ENCODE assay signal across 1 cellular context in genomic region chr10:43689007-43689491, GRCh38.
TF ChIP-seq lines count a peak whose summit lies in the region.

No MANE protein-coding gene starts in this region.

TF ChIP-seq in SK-N-SH, 30 proteins besides CTCF, POLR2A, EP300 and RAD21 (continued from another document):
- TF ChIP-seq CHD2 (IDR thresholded peaks at IDR 0.05; ENCODE audit: low read length, partially characterized antibody), result no peak
- TF ChIP-seq MAX (IDR thresholded peaks at IDR 0.05; ENCODE audit: low read depth), result no peak
